In the genomic region with DNA sequence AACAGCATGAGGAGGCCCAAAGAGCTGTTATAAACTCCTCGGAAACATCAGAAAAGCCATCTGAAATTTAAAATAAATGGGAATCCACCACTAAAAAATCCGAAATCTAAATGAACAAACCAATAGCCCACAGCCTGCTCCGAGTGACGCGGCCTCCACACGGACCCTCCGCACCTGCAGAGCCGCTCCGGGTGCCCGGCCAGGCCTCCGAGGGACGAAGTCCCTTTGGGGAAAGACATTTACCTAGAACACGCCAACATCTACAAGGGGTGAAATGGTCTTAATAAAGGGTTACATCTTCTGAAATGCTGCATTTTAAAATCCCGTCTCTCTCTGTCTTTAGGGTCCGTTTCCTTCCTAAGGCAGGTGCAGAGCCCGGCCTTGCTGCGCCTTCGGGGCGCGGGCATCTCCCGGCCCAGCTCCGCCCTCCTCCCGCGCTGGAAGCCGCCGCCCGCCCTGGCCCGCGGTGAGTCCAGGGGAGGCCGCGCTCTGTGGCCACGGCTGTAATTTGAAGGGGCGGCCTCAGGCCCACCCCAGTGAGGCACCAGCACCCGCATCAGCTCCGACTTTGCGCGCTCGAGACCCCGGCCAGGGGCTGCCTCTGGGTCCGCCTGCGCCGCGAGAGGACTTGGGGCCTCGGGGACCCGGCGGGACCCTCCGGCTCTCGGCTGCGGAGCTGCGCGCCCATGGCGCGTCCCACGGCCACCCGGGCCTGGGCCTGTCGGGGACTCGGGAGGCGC, we compare ENCODE assay signal across 1 cellular context.
TF ChIP-seq lines count a peak whose summit lies in the region.

No MANE protein-coding gene starts in this region.

TF ChIP-seq in GM23338, 12 proteins besides CTCF, POLR2A, EP300 and RAD21 (continued from another document):
- TF ChIP-seq, protein P1, sequence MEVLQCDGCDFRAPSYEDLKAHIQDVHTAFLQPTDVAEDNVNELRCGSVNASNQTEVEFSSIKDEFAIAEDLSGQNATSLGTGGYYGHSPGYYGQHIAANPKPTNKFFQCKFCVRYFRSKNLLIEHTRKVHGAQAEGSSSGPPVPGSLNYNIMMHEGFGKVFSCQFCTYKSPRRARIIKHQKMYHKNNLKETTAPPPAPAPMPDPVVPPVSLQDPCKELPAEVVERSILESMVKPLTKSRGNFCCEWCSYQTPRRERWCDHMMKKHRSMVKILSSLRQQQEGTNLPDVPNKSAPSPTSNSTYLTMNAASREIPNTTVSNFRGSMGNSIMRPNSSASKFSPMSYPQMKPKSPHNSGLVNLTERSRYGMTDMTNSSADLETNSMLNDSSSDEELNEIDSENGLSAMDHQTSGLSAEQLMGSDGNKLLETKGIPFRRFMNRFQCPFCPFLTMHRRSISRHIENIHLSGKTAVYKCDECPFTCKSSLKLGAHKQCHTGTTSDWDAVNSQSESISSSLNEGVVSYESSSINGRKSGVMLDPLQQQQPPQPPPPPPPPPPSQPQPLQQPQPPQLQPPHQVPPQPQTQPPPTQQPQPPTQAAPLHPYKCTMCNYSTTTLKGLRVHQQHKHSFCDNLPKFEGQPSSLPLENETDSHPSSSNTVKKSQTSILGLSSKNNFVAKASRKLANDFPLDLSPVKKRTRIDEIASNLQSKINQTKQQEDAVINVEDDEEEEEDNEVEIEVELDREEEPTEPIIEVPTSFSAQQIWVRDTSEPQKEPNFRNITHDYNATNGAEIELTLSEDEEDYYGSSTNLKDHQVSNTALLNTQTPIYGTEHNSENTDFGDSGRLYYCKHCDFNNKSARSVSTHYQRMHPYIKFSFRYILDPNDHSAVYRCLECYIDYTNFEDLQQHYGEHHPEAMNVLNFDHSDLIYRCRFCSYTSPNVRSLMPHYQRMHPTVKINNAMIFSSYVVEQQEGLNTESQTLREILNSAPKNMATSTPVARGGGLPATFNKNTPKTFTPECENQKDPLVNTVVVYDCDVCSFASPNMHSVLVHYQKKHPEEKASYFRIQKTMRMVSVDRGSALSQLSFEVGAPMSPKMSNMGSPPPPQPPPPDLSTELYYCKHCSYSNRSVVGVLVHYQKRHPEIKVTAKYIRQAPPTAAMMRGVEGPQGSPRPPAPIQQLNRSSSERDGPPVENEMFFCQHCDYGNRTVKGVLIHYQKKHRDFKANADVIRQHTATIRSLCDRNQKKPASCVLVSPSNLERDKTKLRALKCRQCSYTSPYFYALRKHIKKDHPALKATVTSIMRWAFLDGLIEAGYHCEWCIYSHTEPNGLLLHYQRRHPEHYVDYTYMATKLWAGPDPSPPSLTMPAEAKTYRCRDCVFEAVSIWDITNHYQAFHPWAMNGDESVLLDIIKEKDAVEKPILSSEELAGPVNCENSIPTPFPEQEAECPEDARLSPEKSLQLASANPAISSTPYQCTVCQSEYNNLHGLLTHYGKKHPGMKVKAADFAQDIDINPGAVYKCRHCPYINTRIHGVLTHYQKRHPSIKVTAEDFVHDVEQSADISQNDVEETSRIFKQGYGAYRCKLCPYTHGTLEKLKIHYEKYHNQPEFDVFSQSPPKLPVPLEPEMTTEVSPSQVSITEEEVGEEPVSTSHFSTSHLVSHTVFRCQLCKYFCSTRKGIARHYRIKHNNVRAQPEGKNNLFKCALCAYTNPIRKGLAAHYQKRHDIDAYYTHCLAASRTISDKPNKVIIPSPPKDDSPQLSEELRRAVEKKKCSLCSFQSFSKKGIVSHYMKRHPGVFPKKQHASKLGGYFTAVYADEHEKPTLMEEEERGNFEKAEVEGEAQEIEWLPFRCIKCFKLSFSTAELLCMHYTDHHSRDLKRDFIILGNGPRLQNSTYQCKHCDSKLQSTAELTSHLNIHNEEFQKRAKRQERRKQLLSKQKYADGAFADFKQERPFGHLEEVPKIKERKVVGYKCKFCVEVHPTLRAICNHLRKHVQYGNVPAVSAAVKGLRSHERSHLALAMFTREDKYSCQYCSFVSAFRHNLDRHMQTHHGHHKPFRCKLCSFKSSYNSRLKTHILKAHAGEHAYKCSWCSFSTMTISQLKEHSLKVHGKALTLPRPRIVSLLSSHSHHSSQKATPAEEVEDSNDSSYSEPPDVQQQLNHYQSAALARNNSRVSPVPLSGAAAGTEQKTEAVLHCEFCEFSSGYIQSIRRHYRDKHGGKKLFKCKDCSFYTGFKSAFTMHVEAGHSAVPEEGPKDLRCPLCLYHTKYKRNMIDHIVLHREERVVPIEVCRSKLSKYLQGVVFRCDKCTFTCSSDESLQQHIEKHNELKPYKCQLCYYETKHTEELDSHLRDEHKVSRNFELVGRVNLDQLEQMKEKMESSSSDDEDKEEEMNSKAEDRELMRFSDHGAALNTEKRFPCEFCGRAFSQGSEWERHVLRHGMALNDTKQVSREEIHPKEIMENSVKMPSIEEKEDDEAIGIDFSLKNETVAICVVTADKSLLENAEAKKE (CRISPR knock-in tag; IDR thresholded peaks at IDR 0.05): no peak
- no peak for TF ChIP-seq ZNF114 (CRISPR knock-in tag; IDR thresholded peaks at IDR 0.05)
- TF ChIP-seq EZH2phosphoT487 (IDR thresholded peaks at IDR 0.05; ENCODE audit: unreplicated experiment): no peak
